11 cellular contexts compared by ENCODE assay signal in the genomic region with DNA sequence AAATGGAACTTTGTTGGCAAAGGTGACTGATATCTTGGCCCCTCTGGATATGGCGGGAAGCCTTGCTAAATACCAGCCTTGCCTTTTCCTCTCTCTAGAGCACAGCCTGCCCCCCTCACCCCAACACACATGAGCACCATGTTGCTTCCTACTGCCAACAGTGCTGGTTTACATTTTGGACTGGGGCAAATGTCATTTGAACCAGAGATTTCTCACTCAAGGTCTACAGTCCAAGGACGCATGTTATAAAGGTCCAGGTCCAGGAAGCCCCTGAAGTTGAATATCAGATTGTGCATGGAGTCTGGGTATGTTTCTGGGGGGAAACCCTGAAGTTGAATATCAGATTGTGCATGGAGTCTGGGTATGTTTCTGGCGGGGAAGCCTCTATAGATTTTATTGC. TPM values are rescaled to one million over a fixed set of nuclear protein-coding genes. Genes with fewer than 3 reads are reported as not detected.
A peak's percentile ranks its signal among the peaks of the same experiment; 100 is the strongest.
DNase-seq lines count a peak whose midpoint lies in the region; ATAC-seq and TF ChIP-seq lines count a peak whose summit lies in the region.
"Had no signal": no experiment of that assay in that cellular context is flagged by ENCODE, and none has a peak within 500 bp of the region (broad histone marks: within the 10 kb centered on the region; RNA-seq: fewer than 3 reads in every experiment).

No MANE protein-coding gene starts in this region.

- H3K27ac Mint-ChIP-seq in WTC11: no peak overlapping the region
- H3K27ac Mint-ChIP-seq: natural killer cell had no signal

- no peaks in the 10 kb centered on the region for H3K9me3 ChIP-seq in IMR-90 (ENCODE audit: control insufficient read depth, insufficient read depth, low read length)
- H3K9me3 ChIP-seq in colonic mucosa: no peaks in the 10 kb centered on the region
- no peaks in the 10 kb centered on the region for H3K9me3 ChIP-seq in mucosa of rectum (ENCODE audit: control insufficient read depth in 2 of 2, low read length in 2 of 2)
- peaks cover 0 to 4% (median 2%) of the 10 kb centered on the region in 4 donors for H3K9me3 ChIP-seq in stomach
- peaks cover 1% of the 10 kb centered on the region for H3K9me3 ChIP-seq in A673 (ENCODE audit: low read depth, low read length, poor library complexity, severe bottlenecking)

- no peak overlapping the region for H3K4me2 ChIP-seq in IMR-90 (ENCODE audit: low read depth, low read length)

- TF ChIP-seq POLR2A in IMR-90 (IDR thresholded peaks at IDR 0.05; ENCODE audit: low read depth, low read length) (no peak), stomach (IDR thresholded peaks at IDR 0.05) (no peak)

- peak overlapping the region; percentile 69; the same call in 1 of the 2 replicates for H3K23ac ChIP-seq in IMR-90 (ENCODE audit: low read depth, low read length)

- H3K4me1 ChIP-seq in IMR-90 (ENCODE audit: control insufficient read depth, insufficient read depth, low read length) (peaks cover 47% of the 10 kb centered on the region), colonic mucosa (peaks cover 21% of the 10 kb centered on the region), mucosa of rectum (ENCODE audit: control insufficient read depth in 2 of 2, insufficient read depth in 2 of 2, low read length in 2 of 2) (peaks cover 32 to 34% of the 10 kb centered on the region in 2 donors), stomach (peaks cover 44 to 80% (median 56%) of the 10 kb centered on the region in 4 donors), A673 (ENCODE audit: insufficient read depth, low read length, poor library complexity, severe bottlenecking) (no peaks in the 10 kb centered on the region)

- WGBS in IMR-90 (ENCODE audit: extremely low coverage in 2 of 2, insufficient read length in 1 of 2), 2 experiments: 100% methylated on average over 1 of the region's 3 CpGs; no CpG with 5 or more reads in 1 of the 2 experiments
- WGBS in stomach, 5 donors: 73 to 95% (median 92%) methylated on average over 3 of the region's 3 CpGs

- peak overlapping the region; percentile 48 for H3K14ac ChIP-seq in IMR-90 (replicated peaks; ENCODE audit: low read depth, low read length)

- peak overlapping the region; percentile 87 for H4K91ac ChIP-seq in IMR-90 (ENCODE audit: insufficient read depth, low read depth, low read length)

- no peak overlapping the region for H3K56ac ChIP-seq in IMR-90 (ENCODE audit: extremely low read depth, insufficient read depth, low read length)

- peak overlapping the region; percentile 82 for H4K5ac ChIP-seq in IMR-90 (ENCODE audit: low read depth, low read length)

- peak overlapping the region; percentile 94 for H2AK5ac ChIP-seq in IMR-90 (ENCODE audit: low read depth, low read length)

- peak overlapping the region; percentile 45 to 94 for H4K8ac ChIP-seq in IMR-90 (ENCODE audit: low read depth in 2 of 2, low read length in 2 of 2)

- H3K9ac ChIP-seq in IMR-90 (ENCODE audit: low read depth, low read length) (no peak overlapping the region), colonic mucosa (ENCODE audit: low read depth in 2 of 2, low read length in 2 of 2) (peak overlapping the region in 1 of 2 donors; percentile 80), mucosa of rectum (ENCODE audit: low read depth in 1 of 2, low read length in 2 of 2) (peak overlapping the region in 1 of 2 donors; percentile 44)

- H2BK15ac ChIP-seq in IMR-90 (ENCODE audit: low read depth, low read length): peak overlapping the region; percentile 57; the same call in 2 of the 3 replicates

- peak overlapping the region; percentile 4 for H2AFZ ChIP-seq in IMR-90 (replicated peaks; ENCODE audit: low read length, poor library complexity)

- peak overlapping the region; percentile 91 for H2BK20ac ChIP-seq in IMR-90 (ENCODE audit: low read depth, low read length)

- H3K18ac ChIP-seq in IMR-90 (ENCODE audit: low read depth, low read length): peak overlapping the region; percentile 65

- DNase-seq in IMR-90 (no peak), colonic mucosa (no peak), stomach (no peak), NCI-H2196 treated with DMSO at 0.1 percent for 48 hours (lab: John Stamatoyannopoulos, UW; ENCODE audit: unreplicated experiment) (no peak), WTC11 (ENCODE audit: low spot score) (no peak), A673 (ENCODE audit: low spot score) (no peak)
- DNase-seq: foreskin keratinocyte, natural killer cell had no signal

- peaks cover 25 to 66% of the 10 kb centered on the region in 2 experiments; a peak in 3 of 4 replicates for H3K79me1 ChIP-seq in IMR-90 (ENCODE audit: low read depth in 1 of 2, low read length in 2 of 2)

- POLR2A ChIA-PET in IMR-90 (lab: Charles Lee; ENCODE audit: unreplicated experiment): no interaction called here
- POLR2A ChIA-PET in WTC11 (lab: Charles Lee): interaction anchor here (1.6 kb wide), 1 partner anchor 75 kb away, joined by 4 read pairs; no protein-coding TSS in a partner anchor
- POLR2A ChIA-PET in A673 (lab: Charles Lee; ENCODE audit: low non-redundant PET): no interaction called here

- peak overlapping the region; percentile 94 for H2BK120ac ChIP-seq in IMR-90 (ENCODE audit: low read depth, low read length)

- in situ Hi-C loops in IMR-90 (cut with MboI; ENCODE audit: low sequenced_read_pairs): no loop called here

- H2AK9ac ChIP-seq in IMR-90 (replicated peaks; ENCODE audit: low read depth, low read length, poor library complexity): peak overlapping the region; percentile 73

- intact Hi-C loops in IMR-90 (cut with micrococcal nuclease) (loop anchor here (5.0 kb wide), 1 partner anchor 36 kb away; no protein-coding TSS in a partner anchor), colonic mucosa (cut with DNase I) (no loop called here), stomach (cut with DNase I; ENCODE audit: low total_unique reads) (no loop called here), A673 (cut with micrococcal nuclease; ENCODE audit: unreplicated experiment) (no loop called here)

- H3K9me3 Mint-ChIP-seq in WTC11: peaks cover 10% of the 10 kb centered on the region

- ATAC-seq in IMR-90 (ENCODE audit: low read depth): no peak
- no peak for ATAC-seq in GM21423 (IDR thresholded peaks at IDR 0.05; ENCODE audit: unreplicated experiment)
- ATAC-seq in WTC11: no peak
- ATAC-seq: natural killer cell had no signal

- H3K27ac ChIP-seq in IMR-90 (ENCODE audit: insufficient read depth, low read length) (peak overlapping the region; percentile 91), colonic mucosa (peak overlapping the region; percentile 72), mucosa of rectum (ENCODE audit: low read depth in 2 of 2, low read length in 2 of 2) (peak overlapping the region; percentile 86 to 87), stomach (peak overlapping the region; percentile 67 to 89 (median 82)), A673 (ENCODE audit: low read depth, low read length, poor library complexity, severe bottlenecking) (no peak overlapping the region)
- H3K27ac ChIP-seq: foreskin keratinocyte had no signal

- no peak for TF ChIP-seq EP300 in stomach (IDR thresholded peaks at IDR 0.05)

- CTCF ChIA-PET in IMR-90 (lab: Yijun Ruan, JAX) (interaction anchor here (1.3 kb wide), 1 partner anchor 11 kb away, joined by 4 read pairs; no protein-coding TSS in a partner anchor), WTC11 (lab: Charles Lee) (interaction anchor here (1.6 kb wide), 1 partner anchor 82 kb away, joined by 3 read pairs; no protein-coding TSS in a partner anchor), A673 (lab: Charles Lee) (no interaction called here)

- dilution Hi-C loops in IMR-90 (cut with HindIII; ENCODE audit: low sequenced_read_pairs, unreplicated experiment): no loop called here

- BruUV-seq in IMR-90 (replicated peaks; lab: Mats Ljungman, UMichigan): no TSS peak
- BruUV-seq in A673 (replicated peaks; lab: Mats Ljungman, UMichigan): no TSS peak

- H4K20me1 ChIP-seq in IMR-90 (ENCODE audit: insufficient read depth, low read length): no peaks in the 10 kb centered on the region

- H3K4me3 Mint-ChIP-seq in WTC11: no peak overlapping the region
- H3K4me3 Mint-ChIP-seq: CD14-positive monocyte, natural killer cell had no signal

- peak overlapping the region; percentile 43 for H2BK5ac ChIP-seq in IMR-90 (ENCODE audit: low read depth, low read length, poor library complexity, severe bottlenecking)

- peaks cover 33% of the 10 kb centered on the region for H3K9me1 ChIP-seq in IMR-90 (ENCODE audit: insufficient read depth, low read length)

- H3K36me3 ChIP-seq in IMR-90 (ENCODE audit: control insufficient read depth, insufficient read depth, low read length) (no peaks in the 10 kb centered on the region; the same call in 1 of the 2 replicates), colonic mucosa (no peaks in the 10 kb centered on the region), mucosa of rectum (ENCODE audit: control insufficient read depth in 2 of 2, insufficient read depth in 2 of 2, low read length in 2 of 2) (peaks cover 0 to 3% of the 10 kb centered on the region in 2 donors), stomach (no peaks in the 10 kb centered on the region), A673 (ENCODE audit: insufficient read depth, low read length, poor library complexity, severe bottlenecking) (no peaks in the 10 kb centered on the region)

- H3K27me3 Mint-ChIP-seq in WTC11 (ENCODE audit: low read depth): peaks cover 9% of the 10 kb centered on the region

- TF ChIP-seq CTCF in IMR-90 (conservative IDR thresholded peaks at IDR 0.05; ENCODE audit: low read depth, low read length): no peak
- no peak for TF ChIP-seq CTCF in colonic mucosa (IDR thresholded peaks at IDR 0.05)
- no peak for TF ChIP-seq CTCF in stomach (IDR thresholded peaks at IDR 0.05)
- TF ChIP-seq CTCF in WTC11 (IDR thresholded peaks at IDR 0.05): no peak
- no peak for TF ChIP-seq CTCF in A673 (conservative IDR thresholded peaks at IDR 0.05; ENCODE audit: low read depth, low read length)

- H3K36me3 Mint-ChIP-seq in WTC11: peaks cover 9% of the 10 kb centered on the region
- H3K36me3 Mint-ChIP-seq: natural killer cell had no signal

- H3K27me3 ChIP-seq in IMR-90 (ENCODE audit: control insufficient read depth, insufficient read depth, low read length): no peaks in the 10 kb centered on the region
- no peaks in the 10 kb centered on the region for H3K27me3 ChIP-seq in colonic mucosa
- no peaks in the 10 kb centered on the region for H3K27me3 ChIP-seq in mucosa of rectum (ENCODE audit: control insufficient read depth in 2 of 2, insufficient read depth in 2 of 2, low read length in 2 of 2)
- H3K27me3 ChIP-seq in stomach: no peaks in the 10 kb centered on the region
- H3K27me3 ChIP-seq in A673 (replicated peaks; ENCODE audit: insufficient read depth, low read depth, low read length, poor library complexity): no peaks in the 10 kb centered on the region
- H3K27me3 ChIP-seq: foreskin keratinocyte had no signal

- H3K4me3 ChIP-seq in IMR-90 (ENCODE audit: insufficient read depth, low read depth, low read length): no peak overlapping the region
- no peak overlapping the region for H3K4me3 ChIP-seq in colonic mucosa
- no peak overlapping the region for H3K4me3 ChIP-seq in mucosa of rectum (ENCODE audit: low read length in 2 of 2)
- H3K4me3 ChIP-seq in stomach: no peak overlapping the region
- H3K4me3 ChIP-seq in A673 (ENCODE audit: low read depth, low read length, poor library complexity, severe bottlenecking): no peak overlapping the region

- H3K4ac ChIP-seq in IMR-90 (ENCODE audit: low read depth, low read length): peak overlapping the region; percentile 97

- no peak for TF ChIP-seq RAD21 in IMR-90 (IDR thresholded peaks at IDR 0.05; ENCODE audit: low read length)

- peaks cover 11% of the 10 kb centered on the region for H3K4me1 Mint-ChIP-seq in WTC11
- H3K4me1 Mint-ChIP-seq: natural killer cell had no signal

RNA-seq across cellular contexts. Expression of a gene that starts 19.9 kb away (rescaled TPM):
- total RNA-seq in IMR-90 (2012; rRNA removed): 1.8 and 1.9 TPM in 2 replicates
- polyA plus RNA-seq in IMR-90 (2012; rRNA removed): 2.6 and 2.8 TPM in 2 replicates
- polyA plus RNA-seq in IMR-90 (2012; cell fraction: cytosol; rRNA removed): 1.6 and 1.9 TPM in 2 replicates
- 3.9 and 5.7 TPM in 2 replicates for polyA plus RNA-seq in IMR-90 (2012; cell fraction: nucleus; rRNA removed; ENCODE audit: low replicate concordance)
- 10 to 100 TPM; 61.6 to 99.9 TPM for total RNA-seq in colonic mucosa
- 10 to 100 TPM in 4 of 5 donors, 1 to 10 TPM in 1; 9.1 to 60.3 (median 17.4) TPM for total RNA-seq in stomach
- polyA plus RNA-seq in stomach: 1 to 10 TPM; 2.7 to 7.3 (median 4.2) TPM
- total RNA-seq in WTC11 (2021): 6.1 to 9.8 TPM (median 6.6 TPM) in 3 replicates
- total RNA-seq in A673 (2021): 5.1 and 5.7 TPM in 2 replicates
- polyA plus RNA-seq: CD14-positive monocyte had no signal
